ENCODE assay signal across 37 cellular contexts in genomic region chr2:1929962-1930361, GRCh38.
"Had no signal": no experiment of that assay in that cellular context is flagged by ENCODE, and none has a peak within 500 bp of the region (broad histone marks: within the 10 kb centered on the region; RNA-seq: fewer than 3 reads in every experiment).

No MANE protein-coding gene starts in this region.

- H3K27me3 Mint-ChIP-seq: activated CD4-positive, alpha-beta T cell treated with anti-CD3 and anti-CD28 coated beads, Interleukin-2, amount 10 ng/mL, durations not matched to agents 24 days and 14 days; activated CD8-positive, alpha-beta T cell treated with anti-CD3 and anti-CD28 coated beads for 36 hours; activated naive CD8-positive, alpha-beta T cell treated with anti-CD3 and anti-CD28 coated beads, Interleukin-2, amount 50 U/mL, for 24 hours; brain; central memory CD8-positive, alpha-beta T cell had no signal

- H3K27ac Mint-ChIP-seq: activated B cell treated with CpG ODN at 0.5 μM for 24 hours; activated CD4-positive, alpha-beta memory T cell treated with anti-CD3 and anti-CD28 coated beads for 36 hours; activated CD4-positive, alpha-beta T cell treated with anti-CD3 and anti-CD28 coated beads, Interleukin-2, amount 10 ng/mL, durations not matched to agents 24 days and 14 days; activated CD8-positive, alpha-beta memory T cell treated with anti-CD3 and anti-CD28 coated beads, Interleukin-2, amount 10 ng/mL, durations not matched to agents 7 days and 5 days; activated CD8-positive, alpha-beta T cell treated with anti-CD3 and anti-CD28 coated beads for 36 hours; activated naive CD4-positive, alpha-beta T cell treated with anti-CD3 and anti-CD28 coated beads, Interleukin-2, amount 10 ng/mL, durations not matched to agents 7 days and 5 days; activated naive CD4-positive, alpha-beta T cell treated with anti-CD3 and anti-CD28 coated beads, Interleukin-2, amount 50 U/mL, for 24 hours; activated naive CD8-positive, alpha-beta T cell; activated naive CD8-positive, alpha-beta T cell treated with anti-CD3 and anti-CD28 coated beads, Interleukin-2, amount 10 ng/mL, durations not matched to agents 7 days and 5 days; activated naive CD8-positive, alpha-beta T cell treated with anti-CD3 and anti-CD28 coated beads, Interleukin-2, amount 50 U/mL, for 24 hours; activated T-cell treated with anti-CD3 and anti-CD28 coated beads, Interleukin-2, amount 50 U/mL, for 72 hours; activated T-helper 1 cell treated with anti-CD3 and anti-CD28 coated beads, Interleukin-12 subunit alpha, Interleukin-12 subunit beta, Interleukin-2, Interleukin-4 antibody, amounts not matched to agents 30 ng/mL and 10 ng/mL and 1 ng/mL, durations not matched to agents 14 hours and 24 hours and 36 hours; activated T-helper 17 cell treated with anti-CD3 and anti-CD28 coated beads, Interleukin-2, amount 50 U/mL, for 72 hours; brain; T-helper 1 cell treated with Interleukin-12 subunit alpha and Interleukin-12 subunit beta and Interleukin-4 antibody, amounts not matched to agents 30 μg/mL and 1 μg/mL, for 36 hours; T-helper 2 cell treated with Interferon-gamma antibody and Interleukin-4, amounts not matched to agents 5 μg/mL and 100 μg/mL, for 36 hours had no signal

- H3K27ac ChIP-seq: ascending aorta, cardiac muscle cell, VCaP had no signal

- ATAC-seq: activated CD8-positive, alpha-beta memory T cell treated with anti-CD3 and anti-CD28 coated beads, Interleukin-2, amount 10 ng/mL, durations not matched to agents 7 days and 5 days; activated CD8-positive, alpha-beta T cell treated with anti-CD3 and anti-CD28 coated beads for 36 hours; activated naive CD8-positive, alpha-beta T cell treated with anti-CD3 and anti-CD28 coated beads, Interleukin-2, amount 50 U/mL, for 24 hours; activated T-cell treated with anti-CD3 and anti-CD28 coated beads, Interleukin-2, amount 50 U/mL, for 4 hours; activated T-cell treated with anti-CD3 and anti-CD28 coated beads, Interleukin-2, amount 50 U/mL, for 72 hours; activated T-helper 17 cell treated with anti-CD3 and anti-CD28 coated beads, Interleukin-2, amount 50 U/mL, for 72 hours had no signal

- H3K9me3 Mint-ChIP-seq: activated B cell treated with CpG ODN at 0.5 μM for 24 hours; activated CD4-positive, alpha-beta memory T cell treated with anti-CD3 and anti-CD28 coated beads for 36 hours; activated CD4-positive, alpha-beta T cell treated with anti-CD3 and anti-CD28 coated beads, Interleukin-2, amount 10 ng/mL, durations not matched to agents 24 days and 14 days; activated CD8-positive, alpha-beta T cell treated with anti-CD3 and anti-CD28 coated beads for 36 hours; activated naive CD4-positive, alpha-beta T cell treated with anti-CD3 and anti-CD28 coated beads, Interleukin-2, amount 10 ng/mL, durations not matched to agents 7 days and 5 days; activated naive CD4-positive, alpha-beta T cell treated with anti-CD3 and anti-CD28 coated beads, Interleukin-2, amount 50 U/mL, for 24 hours; activated naive CD8-positive, alpha-beta T cell treated with anti-CD3 and anti-CD28 coated beads, Interleukin-2, amount 10 ng/mL, durations not matched to agents 7 days and 5 days; activated naive CD8-positive, alpha-beta T cell treated with anti-CD3 and anti-CD28 coated beads, Interleukin-2, amount 50 U/mL, for 24 hours; activated T-cell treated with anti-CD3 and anti-CD28 coated beads, Interleukin-2, amount 50 U/mL, for 4 hours; activated T-cell treated with anti-CD3 and anti-CD28 coated beads, Interleukin-2, amount 50 U/mL, for 72 hours; activated T-helper 1 cell treated with anti-CD3 and anti-CD28 coated beads, Interleukin-12 subunit alpha, Interleukin-12 subunit beta, Interleukin-2, Interleukin-4 antibody, amounts not matched to agents 30 ng/mL and 10 ng/mL and 1 ng/mL, durations not matched to agents 14 hours and 24 hours and 36 hours; activated T-helper 17 cell treated with anti-CD3 and anti-CD28 coated beads, Interleukin-2, amount 50 U/mL, for 72 hours; brain; central memory CD8-positive, alpha-beta T cell; T-helper 1 cell treated with Interleukin-12 subunit alpha and Interleukin-12 subunit beta and Interleukin-4 antibody, amounts not matched to agents 30 μg/mL and 1 μg/mL, for 36 hours; T-helper 2 cell treated with Interferon-gamma antibody and Interleukin-4, amounts not matched to agents 5 μg/mL and 100 μg/mL, for 36 hours had no signal

- H3K4me3 Mint-ChIP-seq: activated B cell treated with CpG ODN at 0.5 μM for 24 hours; activated CD4-positive, alpha-beta memory T cell treated with anti-CD3 and anti-CD28 coated beads for 36 hours; activated CD4-positive, alpha-beta T cell treated with anti-CD3 and anti-CD28 coated beads, Interleukin-2, amount 10 ng/mL, durations not matched to agents 24 days and 14 days; activated CD8-positive, alpha-beta memory T cell treated with anti-CD3 and anti-CD28 coated beads, Interleukin-2, amount 10 ng/mL, durations not matched to agents 7 days and 5 days; activated CD8-positive, alpha-beta T cell treated with anti-CD3 and anti-CD28 coated beads for 36 hours; activated naive CD4-positive, alpha-beta T cell treated with anti-CD3 and anti-CD28 coated beads, Interleukin-2, amount 10 ng/mL, durations not matched to agents 7 days and 5 days; activated naive CD4-positive, alpha-beta T cell treated with anti-CD3 and anti-CD28 coated beads, Interleukin-2, amount 50 U/mL, for 24 hours; activated naive CD8-positive, alpha-beta T cell; activated naive CD8-positive, alpha-beta T cell treated with anti-CD3 and anti-CD28 coated beads, Interleukin-2, amount 10 ng/mL, durations not matched to agents 7 days and 5 days; activated naive CD8-positive, alpha-beta T cell treated with anti-CD3 and anti-CD28 coated beads, Interleukin-2, amount 50 U/mL, for 24 hours; activated T-cell treated with anti-CD3 and anti-CD28 coated beads, Interleukin-2, amount 50 U/mL, for 4 hours; activated T-cell treated with anti-CD3 and anti-CD28 coated beads, Interleukin-2, amount 50 U/mL, for 72 hours; activated T-helper 1 cell treated with anti-CD3 and anti-CD28 coated beads, Interleukin-12 subunit alpha, Interleukin-12 subunit beta, Interleukin-2, Interleukin-4 antibody, amounts not matched to agents 30 ng/mL and 10 ng/mL and 1 ng/mL, durations not matched to agents 14 hours and 24 hours and 36 hours; activated T-helper 17 cell treated with anti-CD3 and anti-CD28 coated beads, Interleukin-2, amount 50 U/mL, for 72 hours; brain; central memory CD8-positive, alpha-beta T cell; T-helper 1 cell treated with Interleukin-12 subunit alpha and Interleukin-12 subunit beta and Interleukin-4 antibody, amounts not matched to agents 30 μg/mL and 1 μg/mL, for 36 hours; T-helper 2 cell treated with Interferon-gamma antibody and Interleukin-4, amounts not matched to agents 5 μg/mL and 100 μg/mL, for 36 hours had no signal

- H3K4me1 Mint-ChIP-seq: activated B cell treated with CpG ODN at 0.5 μM for 24 hours; activated CD4-positive, alpha-beta T cell treated with anti-CD3 and anti-CD28 coated beads, Interleukin-2, amount 10 ng/mL, durations not matched to agents 24 days and 14 days; activated CD8-positive, alpha-beta memory T cell treated with anti-CD3 and anti-CD28 coated beads, Interleukin-2, amount 10 ng/mL, durations not matched to agents 7 days and 5 days; activated naive CD4-positive, alpha-beta T cell treated with anti-CD3 and anti-CD28 coated beads, Interleukin-2, amount 10 ng/mL, durations not matched to agents 7 days and 5 days; activated naive CD4-positive, alpha-beta T cell treated with anti-CD3 and anti-CD28 coated beads, Interleukin-2, amount 50 U/mL, for 24 hours; activated naive CD8-positive, alpha-beta T cell treated with anti-CD3 and anti-CD28 coated beads, Interleukin-2, amount 10 ng/mL, durations not matched to agents 7 days and 5 days; activated naive CD8-positive, alpha-beta T cell treated with anti-CD3 and anti-CD28 coated beads, Interleukin-2, amount 50 U/mL, for 24 hours; activated T-helper 17 cell treated with anti-CD3 and anti-CD28 coated beads, Interleukin-2, amount 50 U/mL, for 72 hours; central memory CD8-positive, alpha-beta T cell had no signal

- H3K36me3 Mint-ChIP-seq: activated CD4-positive, alpha-beta memory T cell treated with anti-CD3 and anti-CD28 coated beads for 36 hours; activated CD8-positive, alpha-beta memory T cell treated with anti-CD3 and anti-CD28 coated beads, Interleukin-2, amount 10 ng/mL, durations not matched to agents 7 days and 5 days; activated naive CD4-positive, alpha-beta T cell treated with anti-CD3 and anti-CD28 coated beads, Interleukin-2, amount 10 ng/mL, durations not matched to agents 7 days and 5 days; activated naive CD4-positive, alpha-beta T cell treated with anti-CD3 and anti-CD28 coated beads, Interleukin-2, amount 50 U/mL, for 24 hours; activated naive CD8-positive, alpha-beta T cell; activated naive CD8-positive, alpha-beta T cell treated with anti-CD3 and anti-CD28 coated beads, Interleukin-2, amount 10 ng/mL, durations not matched to agents 7 days and 5 days; brain had no signal

- DNase-seq: activated B cell treated with CpG ODN at 0.5 μM for 24 hours; activated CD4-positive, alpha-beta memory T cell treated with anti-CD3 and anti-CD28 coated beads for 36 hours; activated CD4-positive, alpha-beta T cell treated with anti-CD3 and anti-CD28 coated beads for 4 hours; activated CD4-positive, alpha-beta T cell treated with anti-CD3 and anti-CD28 coated beads, Interleukin-2, amount 10 ng/mL, durations not matched to agents 24 days and 14 days; activated CD4-positive, alpha-beta T cell treated with anti-CD3 and anti-CD28 coated beads, Interleukin-2, amount 50 U/mL, for 1 hour; activated CD4-positive, alpha-beta T cell treated with anti-CD3 and anti-CD28 coated beads, Interleukin-2, amount 50 U/mL, for 4 hours; activated CD4-positive, CD25-positive, alpha-beta regulatory T cell treated with anti-CD3 and anti-CD28 coated beads, Interleukin-2, amount 50 U/mL, for 72 hours; activated CD8-positive, alpha-beta memory T cell treated with anti-CD3 and anti-CD28 coated beads, Interleukin-2, amount 10 ng/mL, durations not matched to agents 7 days and 5 days; activated CD8-positive, alpha-beta T cell treated with anti-CD3 and anti-CD28 coated beads for 36 hours; activated effector memory CD4-positive, alpha-beta T cell treated with Interleukin-2 at 50 U/mL for 16 hours; activated gamma-delta T cell; activated naive CD4-positive, alpha-beta T cell treated with anti-CD3 and anti-CD28 coated beads, Interleukin-2, amount 10 ng/mL, durations not matched to agents 7 days and 5 days; activated naive CD4-positive, alpha-beta T cell treated with Interleukin-2 at 50 U/mL for 16 hours; activated naive CD8-positive, alpha-beta T cell treated with anti-CD3 and anti-CD28 coated beads, Interleukin-2, amount 10 ng/mL, durations not matched to agents 7 days and 5 days; activated naive CD8-positive, alpha-beta T cell treated with anti-CD3 and anti-CD28 coated beads, Interleukin-2, amount 50 U/mL, for 24 hours; activated T-cell treated with anti-CD3 and anti-CD28 coated beads for 4 hours; activated T-cell treated with anti-CD3 and anti-CD28 coated beads, Interleukin-2, amount 50 U/mL, for 1 hour; activated T-cell treated with anti-CD3 and anti-CD28 coated beads, Interleukin-2, amount 50 U/mL, for 4 hours; activated T-cell treated with anti-CD3 and anti-CD28 coated beads, Interleukin-2, amount 50 U/mL, for 72 hours; amygdala; anterior cingulate cortex; caudate nucleus; cerebellar nuclear complex; T-helper 1 cell; T-helper 2 cell; T-helper 9 cell had no signal

- H3K4me3 ChIP-seq: ascending aorta, cardiac muscle cell had no signal
